ENCODE assay signal across 20 cellular contexts in the genomic region with DNA sequence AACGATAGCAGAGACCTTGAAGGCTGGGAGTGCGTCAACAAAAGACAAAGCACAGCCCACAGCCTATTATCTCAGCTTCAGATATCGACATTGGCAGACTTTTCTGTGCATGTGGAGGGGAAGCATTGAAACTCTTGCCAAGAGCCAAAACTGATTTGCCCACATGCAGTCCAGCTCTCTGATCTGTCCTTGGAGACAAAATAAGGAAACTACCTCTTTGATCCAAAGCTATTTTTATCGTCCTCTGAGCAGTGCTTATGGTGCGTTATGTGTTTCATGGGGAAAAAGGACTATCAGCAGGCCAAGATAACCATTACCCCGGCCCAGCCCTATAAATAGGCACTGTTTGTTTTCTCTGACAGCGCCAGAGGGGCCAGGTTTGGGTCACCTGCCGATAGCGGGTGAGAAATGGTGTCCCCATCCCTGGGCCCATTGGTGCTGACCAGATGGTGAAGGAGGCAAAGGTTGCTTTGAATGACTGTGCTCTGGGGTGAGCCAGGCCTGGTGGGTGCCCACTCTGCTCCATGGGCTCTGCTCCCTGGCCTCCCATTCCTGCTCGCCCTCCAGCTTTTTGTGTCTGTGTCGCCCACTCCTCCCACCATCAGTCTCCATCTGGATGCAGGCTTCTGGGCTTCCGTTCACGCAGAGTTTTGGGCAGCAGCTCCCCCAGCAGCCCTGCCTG.
DNase-seq lines count a peak whose midpoint lies in the region; ATAC-seq and TF ChIP-seq lines count a peak whose summit lies in the region.
"Had no signal": no experiment of that assay in that cellular context is flagged by ENCODE, and none has a peak within 500 bp of the region (broad histone marks: within the 10 kb centered on the region; RNA-seq: fewer than 3 reads in every experiment).

No MANE protein-coding gene starts in this region.

- H3K36me3 ChIP-seq in BLaER1 (peaks cover 25% of the 10 kb centered on the region; the same call in 1 of the 2 replicates), mucosa of descending colon (ENCODE audit: low read depth) (no peaks in the 10 kb centered on the region)

- H3K4me1 ChIP-seq in BLaER1 (peaks cover 63% of the 10 kb centered on the region), mucosa of descending colon (ENCODE audit: low read depth) (no peaks in the 10 kb centered on the region)

- TF ChIP-seq CTCF in fibroblast of mammary gland (conservative IDR thresholded peaks at IDR 0.05; ENCODE audit: control insufficient read depth, insufficient read depth, low read depth, low read length) = no peak
- no peak for TF ChIP-seq CTCF in mucosa of descending colon (IDR thresholded peaks at IDR 0.05)

- ATAC-seq in mucosa of descending colon (peak; percentile 14), GM19455 (IDR thresholded peaks at IDR 0.05; ENCODE audit: unreplicated experiment) (no peak)
- ATAC-seq: naive thymus-derived CD8-positive, alpha-beta T cell had no signal

- intact Hi-C loops in mucosa of descending colon (cut with DNase I, micrococcal nuclease) = no loop called here

- no peak overlapping the region; the same call in 1 of the 2 replicates for H3K9ac ChIP-seq in BLaER1

- H4K20me1 ChIP-seq in BLaER1 = peaks cover 12% of the 10 kb centered on the region; the same call in 1 of the 2 replicates

- H3K4me3 ChIP-seq in BLaER1 = no peak overlapping the region
- H3K4me3 ChIP-seq in fibroblast of mammary gland (ENCODE audit: control insufficient read depth, low read depth, low read length) = no peak overlapping the region
- no peak overlapping the region for H3K4me3 ChIP-seq in mucosa of descending colon

- peaks cover 12% of the 10 kb centered on the region; the same call in 1 of the 2 replicates for H3K9me3 ChIP-seq in BLaER1
- H3K9me3 ChIP-seq in mucosa of descending colon = no peaks in the 10 kb centered on the region

- peak; percentile 90 for DNase-seq in OCI-M1 (lab: John Stamatoyannopoulos, UW)
- DNase-seq in fibroblast of mammary gland (ENCODE audit: low read depth) = peak; percentile 8
- no peak for DNase-seq in mucosa of descending colon
- DNase-seq in AML-193 (lab: John Stamatoyannopoulos, UW) = no peak
- DNase-seq in inferior parietal cortex (ENCODE audit: extremely low spot score) = no peak
- no peak for DNase-seq in HuH-7.5 (ENCODE audit: low spot score)
- DNase-seq: activated CD4-positive, alpha-beta T cell treated with anti-CD3 and anti-CD28 coated beads for 1 hour; Calu3; cortex of kidney; GDM1; HFFc6; hypothalamus; Kasumi-1; naive thymus-derived CD8-positive, alpha-beta T cell; NCI-H1694; NCI-H748 treated with DMSO at 0.1 percent for 48 hours; stimulated activated CD4-positive, alpha-beta T cell treated with anti-CD3 and anti-CD28 coated beads, Interleukin-2, amount 100 ng/mL, for 24 hours; T-helper 2 cell had no signal

- no peak overlapping the region for H3K27ac ChIP-seq in BLaER1

- peak overlapping the region; percentile 55 for H3K4me2 ChIP-seq in BLaER1

- H3K27me3 ChIP-seq in BLaER1 = no peaks in the 10 kb centered on the region

Comparison
In these comparisons a context has a peak if more than half of its experiments do, and no peak if none do; other contexts are left out.
1. DNase-seq: peak in OCI-M1 (single experiment) and fibroblast of mammary gland (single experiment); none in mucosa of descending colon (0 of 3), AML-193 (0 of 2), inferior parietal cortex (single experiment) and HuH-7.5 (single experiment).